25 cellular contexts compared by ENCODE assay signal in genomic region chr2:137316075-137316474, GRCh38.
"Had no signal": no experiment of that assay in that cellular context is flagged by ENCODE, and none has a peak within 500 bp of the region (broad histone marks: within the 10 kb centered on the region; RNA-seq: fewer than 3 reads in every experiment).

No MANE protein-coding gene starts in this region.

- H3K4me1 ChIP-seq: esophagus squamous epithelium, left lung, neural progenitor cell, psoas muscle, sigmoid colon, spleen, testis, tibial nerve, upper lobe of left lung, uterus had no signal

- DNase-seq: dermis blood vessel endothelial cell; effector memory CD8-positive, alpha-beta T cell; erythroblast; esophagus squamous epithelium; hypothalamus; kidney; left lung; mesenchymal stem cell; mucosa of descending colon; naive thymus-derived CD4-positive, alpha-beta T cell; psoas muscle; right cardiac atrium; sigmoid colon; spleen; stimulated activated CD4-positive, alpha-beta T cell treated with anti-CD3 and anti-CD28 coated beads, Interleukin-4, amount 100 ng/mL, for 4 hours; stimulated activated naive CD8-positive, alpha-beta T cell treated with anti-CD3 and anti-CD28 coated beads, Interleukin-15, Interleukin-2, amounts not matched to agents 100 U/mL and 50 U/mL, for 24 hours; substantia nigra; testis; uterus had no signal

- H3K27ac ChIP-seq: coronary artery, esophagus squamous epithelium, left lung, neural progenitor cell, psoas muscle, sigmoid colon, skin epidermis, spleen, testis, tibial nerve, upper lobe of left lung, uterus had no signal

- H3K9me3 ChIP-seq: esophagus squamous epithelium, mucosa of descending colon, psoas muscle, testis, upper lobe of left lung, uterus had no signal

- ATAC-seq: effector memory CD8-positive, alpha-beta T cell; left lung; mucosa of descending colon; naive thymus-derived CD4-positive, alpha-beta T cell; psoas muscle; right cardiac atrium; stimulated activated memory B cell treated with anti-CD40 and anti-IgM and Interleukin-4, amounts not matched to agents 10 μg/mL and 1 μg/mL and 100 μg/mL, for 72 hours; stimulated activated naive CD8-positive, alpha-beta T cell treated with anti-CD3 and anti-CD28 coated beads, Interleukin-15, Interleukin-2, amounts not matched to agents 100 U/mL and 50 U/mL, for 24 hours had no signal

- H3K27me3 ChIP-seq: esophagus squamous epithelium, left lung, neural progenitor cell, sigmoid colon, spleen, testis, tibial nerve, upper lobe of left lung, uterus had no signal

- H3K36me3 ChIP-seq: esophagus squamous epithelium, left lung, neural progenitor cell, sigmoid colon, spleen, tibial nerve, upper lobe of left lung, uterus had no signal

- H3K4me3 ChIP-seq: coronary artery, esophagus squamous epithelium, left lung, mucosa of descending colon, neural progenitor cell, psoas muscle, sigmoid colon, skin epidermis, spleen, testis, tibial nerve, upper lobe of left lung, uterus had no signal
